ENCODE assay signal across 32 cellular contexts in genomic region chr11:126640186-126640585, GRCh38.
"Had no signal": no experiment of that assay in that cellular context is flagged by ENCODE, and none has a peak within 500 bp of the region (broad histone marks: within the 10 kb centered on the region; RNA-seq: fewer than 3 reads in every experiment).

No MANE protein-coding gene starts in this region.

- FAIRE-seq: K562 had no signal

- DNase-seq: activated B cell treated with CpG ODN at 0.5 μM for 24 hours; activated CD4-positive, alpha-beta memory T cell treated with anti-CD3 and anti-CD28 coated beads for 36 hours; activated CD4-positive, alpha-beta T cell treated with anti-CD3 and anti-CD28 coated beads for 4 hours; activated CD4-positive, alpha-beta T cell treated with anti-CD3 and anti-CD28 coated beads, Interleukin-2, amount 50 U/mL, for 1 hour; activated CD4-positive, CD25-positive, alpha-beta regulatory T cell treated with anti-CD3 and anti-CD28 coated beads, Interleukin-2, amount 50 U/mL, for 72 hours; activated CD8-positive, alpha-beta memory T cell treated with anti-CD3 and anti-CD28 coated beads, Interleukin-2, amount 50 U/mL, for 4 hours; activated effector memory CD4-positive, alpha-beta T cell treated with Interleukin-2 at 50 U/mL for 16 hours; activated naive CD4-positive, alpha-beta T cell; activated naive CD4-positive, alpha-beta T cell treated with anti-CD3 and anti-CD28 coated beads, Interleukin-2, amount 50 U/mL, for 16 hours; activated naive CD8-positive, alpha-beta T cell treated with anti-CD3 and anti-CD28 coated beads for 36 hours; activated T-cell treated with anti-CD3 and anti-CD28 coated beads for 4 hours; activated T-cell treated with anti-CD3 and anti-CD28 coated beads, Interleukin-2, amount 50 U/mL, for 4 hours; amniotic stem cell; aorta; caudate nucleus; NCI-H1105; NCI-H1417 treated with DMSO at 0.1 percent for 48 hours; NCI-H187 treated with DMSO at 0.1 percent for 48 hours; NCI-H2081; NCI-H2171 treated with DMSO at 0.1 percent for 48 hours; NCI-H2227 treated with DMSO at 0.1 percent for 48 hours; NCI-H446; NCI-H510A treated with DMSO at 0.1 percent for 48 hours; NCI-H526 treated with DMSO at 0.1 percent for 48 hours; NCI-H774; SHP77; SJCRH30 had no signal

- H3K27ac Mint-ChIP-seq: activated B cell treated with CpG ODN at 0.5 μM for 24 hours; activated CD4-positive, alpha-beta memory T cell treated with anti-CD3 and anti-CD28 coated beads for 36 hours; activated naive CD8-positive, alpha-beta T cell treated with anti-CD3 and anti-CD28 coated beads for 36 hours; T-helper 1 cell treated with Interleukin-12 subunit alpha and Interleukin-12 subunit beta and Interleukin-4 antibody, amounts not matched to agents 30 μg/mL and 1 μg/mL, for 36 hours; T-helper 2 cell treated with Interferon-gamma antibody and Interleukin-4, amounts not matched to agents 5 μg/mL and 100 μg/mL, for 36 hours had no signal

- H3K9me3 ChIP-seq: breast epithelium, SJCRH30 had no signal

- H3K4me1 Mint-ChIP-seq: activated B cell treated with CpG ODN at 0.5 μM for 24 hours; activated naive CD8-positive, alpha-beta T cell treated with anti-CD3 and anti-CD28 coated beads for 36 hours had no signal

- H3K36me3 ChIP-seq: breast epithelium, SJCRH30 had no signal

- H3K36me3 Mint-ChIP-seq: activated CD4-positive, alpha-beta memory T cell treated with anti-CD3 and anti-CD28 coated beads for 36 hours; activated naive CD8-positive, alpha-beta T cell treated with anti-CD3 and anti-CD28 coated beads for 36 hours had no signal

- H3K27ac ChIP-seq: breast epithelium, SJCRH30, SK-N-MC had no signal

- H3K4me3 Mint-ChIP-seq: activated B cell treated with CpG ODN at 0.5 μM for 24 hours; activated CD4-positive, alpha-beta memory T cell treated with anti-CD3 and anti-CD28 coated beads for 36 hours; activated naive CD8-positive, alpha-beta T cell treated with anti-CD3 and anti-CD28 coated beads for 36 hours; activated T-cell treated with anti-CD3 and anti-CD28 coated beads, Interleukin-2, amount 50 U/mL, for 4 hours; T-helper 1 cell treated with Interleukin-12 subunit alpha and Interleukin-12 subunit beta and Interleukin-4 antibody, amounts not matched to agents 30 μg/mL and 1 μg/mL, for 36 hours; T-helper 2 cell treated with Interferon-gamma antibody and Interleukin-4, amounts not matched to agents 5 μg/mL and 100 μg/mL, for 36 hours had no signal

- H3K4me3 ChIP-seq: breast epithelium, K562, SJCRH30, SK-N-MC had no signal

- H3K9me3 Mint-ChIP-seq: activated B cell treated with CpG ODN at 0.5 μM for 24 hours; activated CD4-positive, alpha-beta memory T cell treated with anti-CD3 and anti-CD28 coated beads for 36 hours; activated naive CD8-positive, alpha-beta T cell treated with anti-CD3 and anti-CD28 coated beads for 36 hours; activated T-cell treated with anti-CD3 and anti-CD28 coated beads, Interleukin-2, amount 50 U/mL, for 4 hours; T-helper 1 cell treated with Interleukin-12 subunit alpha and Interleukin-12 subunit beta and Interleukin-4 antibody, amounts not matched to agents 30 μg/mL and 1 μg/mL, for 36 hours; T-helper 2 cell treated with Interferon-gamma antibody and Interleukin-4, amounts not matched to agents 5 μg/mL and 100 μg/mL, for 36 hours had no signal

- H3K4me1 ChIP-seq: breast epithelium, SJCRH30 had no signal

- H3K27me3 ChIP-seq: SJCRH30 had no signal
